In the genomic region with DNA sequence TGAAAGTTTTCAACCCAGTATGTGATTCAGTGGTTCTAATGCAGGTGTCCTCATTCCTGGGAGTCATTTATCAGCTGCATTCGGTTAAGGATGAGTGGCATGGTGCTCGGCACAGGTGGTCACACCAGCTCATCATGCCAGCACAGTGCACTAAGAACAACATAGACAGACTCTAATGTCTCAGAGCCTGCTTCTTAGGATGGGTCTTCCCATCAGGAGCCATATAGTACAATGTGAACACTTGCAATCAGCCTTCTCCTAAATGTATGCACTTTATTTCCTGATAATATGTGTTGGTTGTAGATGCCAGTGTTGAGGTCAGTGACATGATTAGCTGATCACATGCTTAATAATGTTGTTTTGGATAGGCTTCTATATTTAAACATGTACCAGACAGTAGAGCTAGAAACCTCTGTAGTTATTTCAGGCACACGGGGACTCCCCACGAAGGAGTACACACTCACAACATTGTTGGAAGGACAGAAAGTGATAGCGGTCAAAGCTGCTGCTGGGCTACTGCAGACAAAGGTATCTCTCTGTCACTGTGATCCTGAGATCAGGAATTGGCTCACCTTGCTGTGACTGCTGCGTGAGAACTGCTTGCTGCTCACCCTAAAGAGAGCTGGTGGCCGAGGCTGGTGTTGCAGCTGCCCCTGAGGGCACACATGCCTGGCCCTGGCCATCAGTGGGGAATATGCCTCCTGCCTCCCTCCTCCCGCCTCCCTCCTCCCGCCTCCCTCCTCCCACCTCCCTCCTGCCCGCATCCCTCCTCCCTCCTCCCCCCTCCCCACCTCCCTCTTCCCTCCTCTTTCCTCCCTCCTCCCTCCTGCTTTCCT, we compare ENCODE assay signal across 2 cellular contexts.
TF ChIP-seq lines count a peak whose summit lies in the region.

No MANE protein-coding gene starts in this region.

TF ChIP-seq in SK-N-SH, 30 proteins besides CTCF, POLR2A, EP300 and RAD21:
- TF ChIP-seq EZH2phosphoT487 (IDR thresholded peaks at IDR 0.05; ENCODE audit: borderline replicate concordance, low read depth) (no peak), TCF12 (IDR thresholded peaks at IDR 0.05) (no peak), MXI1 (IDR thresholded peaks at IDR 0.05; ENCODE audit: low read depth, low read length) (no peak), POLR2AphosphoS5 (IDR thresholded peaks at IDR 0.05; ENCODE audit: low read depth, low read length) (no peak), NFIC (IDR thresholded peaks at IDR 0.05; ENCODE audit: borderline replicate concordance) (no peak)

TF ChIP-seq in H1, 55 proteins besides CTCF, POLR2A, EP300 and RAD21:
- TF ChIP-seq RFX5 (IDR thresholded peaks at IDR 0.05; ENCODE audit: borderline replicate concordance, low read depth, low read length) = no peak
- TF ChIP-seq EGR1 (IDR thresholded peaks at IDR 0.05; ENCODE audit: borderline replicate concordance, low read depth, low read length) = no peak
- no peak for TF ChIP-seq GABPA (IDR thresholded peaks at IDR 0.05; ENCODE audit: borderline replicate concordance, insufficient read depth, low read length)
- no peak for TF ChIP-seq KDM4A (IDR thresholded peaks at IDR 0.05; ENCODE audit: low read depth, low read length, severe bottlenecking)
- no peak for TF ChIP-seq POLR2AphosphoS5 (IDR thresholded peaks at IDR 0.05; ENCODE audit: low read depth, low read length)
- no peak for TF ChIP-seq SIX5 (IDR thresholded peaks at IDR 0.05; ENCODE audit: low read depth, low read length)
- no peak for TF ChIP-seq KDM1A (IDR thresholded peaks at IDR 0.05; ENCODE audit: borderline replicate concordance, low read length)
- TF ChIP-seq MAFK (IDR thresholded peaks at IDR 0.05; ENCODE audit: low read depth, low read length) = no peak
- no peak for TF ChIP-seq TAF1 (IDR thresholded peaks at IDR 0.05; ENCODE audit: low read depth, low read length)
- no peak for TF ChIP-seq BCL11A (IDR thresholded peaks at IDR 0.05; ENCODE audit: low read depth in 2 of 2, low read length in 2 of 2)
- no peak for TF ChIP-seq JUN (IDR thresholded peaks at IDR 0.05; ENCODE audit: low read depth, low read length)
- no peak for TF ChIP-seq BRCA1 (IDR thresholded peaks at IDR 0.05; ENCODE audit: low read depth, low read length)
- TF ChIP-seq NRF1 (IDR thresholded peaks at IDR 0.05; ENCODE audit: low read depth, low read length) = no peak
- no peak for TF ChIP-seq YY1 (IDR thresholded peaks at IDR 0.05; ENCODE audit: low read depth, low read length)
TF ChIP-seq in H1: peak in this region for 0.
